In the genomic region with DNA sequence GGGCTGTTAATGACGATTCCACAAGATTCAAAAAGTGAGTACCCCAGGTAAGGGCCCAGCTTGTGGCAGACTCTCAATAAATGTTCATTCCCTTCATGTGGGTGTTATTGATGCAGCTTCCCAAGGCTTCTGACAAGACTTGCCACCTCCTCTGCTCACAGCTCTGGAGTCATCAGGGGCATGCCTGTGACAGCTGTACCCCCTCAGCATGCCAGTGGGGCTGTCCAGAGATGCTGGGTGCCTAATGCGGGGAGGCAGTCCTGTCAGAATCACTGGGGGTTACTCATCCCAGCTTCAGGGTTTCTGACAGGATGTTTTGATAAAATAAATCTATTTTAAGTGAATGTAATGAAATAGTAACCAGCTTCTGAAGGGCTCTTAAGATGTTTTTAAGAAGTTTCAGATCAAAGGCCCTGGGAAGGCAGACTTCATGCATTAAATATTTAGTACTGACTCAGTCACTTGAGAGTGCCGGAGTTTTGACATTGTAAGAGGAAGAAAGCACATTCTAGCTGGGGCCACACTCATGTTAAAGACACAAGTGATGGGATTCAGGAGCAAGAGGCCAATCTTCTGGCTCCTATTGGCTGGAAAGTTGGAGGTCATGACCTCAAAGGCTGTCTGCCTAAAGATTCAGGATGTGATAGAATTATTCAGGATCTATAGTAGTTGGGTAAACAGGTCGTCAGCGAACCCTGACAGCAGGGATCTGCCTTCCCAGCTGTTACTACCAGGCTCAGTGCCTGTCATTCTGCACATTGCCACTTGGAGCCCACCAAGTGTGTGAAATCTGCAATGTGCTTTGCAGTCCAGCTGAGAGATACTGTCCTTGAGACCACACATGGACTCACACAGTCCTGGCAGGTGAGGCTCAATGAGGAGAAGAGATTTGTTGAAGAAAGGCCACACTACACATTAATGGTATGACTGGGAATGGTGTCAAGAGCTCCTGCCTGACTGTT, we compare ENCODE assay signal across 23 cellular contexts.
DNase-seq lines count a peak whose midpoint lies in the region; ATAC-seq and TF ChIP-seq lines count a peak whose summit lies in the region.
"Had no signal": no experiment of that assay in that cellular context is flagged by ENCODE, and none has a peak within 500 bp of the region (broad histone marks: within the 10 kb centered on the region; RNA-seq: fewer than 3 reads in every experiment).

No MANE protein-coding gene starts in this region.

- H3K9me3 ChIP-seq in adipocyte (ENCODE audit: control insufficient read depth, low read length) (peaks cover 2% of the 10 kb centered on the region), neural progenitor cell (ENCODE audit: low read depth) (peaks cover 3% of the 10 kb centered on the region)
- H3K9me3 ChIP-seq: esophagus muscularis mucosa had no signal

- H3K9ac ChIP-seq in adipocyte (ENCODE audit: low read length) (no peak overlapping the region), neural progenitor cell (no peak overlapping the region)

- H4K20me1 ChIP-seq in neural progenitor cell (ENCODE audit: low read depth), result no peaks in the 10 kb centered on the region

- no peaks in the 10 kb centered on the region for H3K9me3 Mint-ChIP-seq in neural progenitor cell
- H3K9me3 Mint-ChIP-seq: activated naive CD4-positive, alpha-beta T cell treated with anti-CD3 and anti-CD28 coated beads, Interleukin-2, amount 10 ng/mL, durations not matched to agents 7 days and 5 days; type B pancreatic cell had no signal

- intact Hi-C loops in left colon (cut with DNase I, micrococcal nuclease), result no loop called here

- H3K27me3 ChIP-seq in adipocyte (replicated peaks; ENCODE audit: control insufficient read depth, insufficient read depth, low read length) (no peaks in the 10 kb centered on the region), neural progenitor cell (no peaks in the 10 kb centered on the region)
- H3K27me3 ChIP-seq: esophagus muscularis mucosa had no signal

- DNase-seq in GM04504 (ENCODE audit: low read depth), result peak; percentile 12
- peak; percentile 77 for DNase-seq in NCI-H2171 treated with DMSO at 0.1 percent for 48 hours (lab: John Stamatoyannopoulos, UW)
- DNase-seq in adipocyte (ENCODE audit: low read depth), result peak; percentile 0
- peak; percentile 45 for DNase-seq in retina
- DNase-seq in neural progenitor cell (ENCODE audit: low spot score), result no peak
- DNase-seq in NCI-H128 (lab: John Stamatoyannopoulos, UW; ENCODE audit: unreplicated experiment), result no peak
- no peak for DNase-seq in left colon
- DNase-seq: activated naive CD4-positive, alpha-beta T cell treated with anti-CD3 and anti-CD28 coated beads, Interleukin-2, amount 10 ng/mL, durations not matched to agents 7 days and 5 days; activated T-cell treated with anti-CD3 and anti-CD28 coated beads, Interleukin-2, amount 50 U/mL, for 48 hours; COR-L47; effector memory CD4-positive, alpha-beta T cell; IMR-90; NCI-H1436; NK-92 treated with Interleukin-12 subunit alpha and Interleukin-12 subunit beta, amount 100 ng/mL, for 24 hours; RPMI8226; small intestine; stimulated activated CD4-positive, alpha-beta T cell treated with anti-CD3 and anti-CD28 coated beads, Interleukin-2, amount 100 ng/mL, for 48 hours had no signal

- H2AFZ ChIP-seq in neural progenitor cell (replicated peaks), result no peak overlapping the region

- H3K4me3 Mint-ChIP-seq in neural progenitor cell, result no peak overlapping the region
- H3K4me3 Mint-ChIP-seq: activated naive CD4-positive, alpha-beta T cell treated with anti-CD3 and anti-CD28 coated beads, Interleukin-2, amount 10 ng/mL, durations not matched to agents 7 days and 5 days; B cell; mesothelial cell of epicardium; nephron; type B pancreatic cell had no signal

- H3K4me3 ChIP-seq in adipocyte (ENCODE audit: low read length) (no peak overlapping the region), neural progenitor cell (no peak overlapping the region)
- H3K4me3 ChIP-seq: esophagus muscularis mucosa had no signal

- H3K27me3 Mint-ChIP-seq in neural progenitor cell (ENCODE audit: insufficient read depth, low read depth), result peaks cover 10% of the 10 kb centered on the region
- H3K27me3 Mint-ChIP-seq: activated naive CD4-positive, alpha-beta T cell treated with anti-CD3 and anti-CD28 coated beads, Interleukin-2, amount 10 ng/mL, durations not matched to agents 7 days and 5 days; type B pancreatic cell had no signal

- no peak for ATAC-seq in left colon

- no peak overlapping the region for H3K4me2 ChIP-seq in neural progenitor cell

- no peaks in the 10 kb centered on the region for H3F3A ChIP-seq in neural progenitor cell (ENCODE audit: low read depth)

- H3K79me2 ChIP-seq in neural progenitor cell (ENCODE audit: low read depth), result no peaks in the 10 kb centered on the region

- no peaks in the 10 kb centered on the region for H3K36me3 Mint-ChIP-seq in neural progenitor cell
- H3K36me3 Mint-ChIP-seq: activated naive CD4-positive, alpha-beta T cell treated with anti-CD3 and anti-CD28 coated beads, Interleukin-2, amount 10 ng/mL, durations not matched to agents 7 days and 5 days; mesothelial cell of epicardium; type B pancreatic cell had no signal

- no peak for TF ChIP-seq CTCF in neural progenitor cell (IDR thresholded peaks at IDR 0.05)

- no peaks in the 10 kb centered on the region for H3K4me1 Mint-ChIP-seq in neural progenitor cell
- H3K4me1 Mint-ChIP-seq: activated naive CD4-positive, alpha-beta T cell treated with anti-CD3 and anti-CD28 coated beads, Interleukin-2, amount 10 ng/mL, durations not matched to agents 7 days and 5 days; B cell; mesothelial cell of epicardium; nephron had no signal

- no peak overlapping the region for H3K27ac ChIP-seq in neural progenitor cell
- H3K27ac ChIP-seq: esophagus muscularis mucosa, HL-60 had no signal

- H3K4me1 ChIP-seq in adipocyte (ENCODE audit: control insufficient read depth, insufficient read depth, low read length) (no peaks in the 10 kb centered on the region), neural progenitor cell (no peaks in the 10 kb centered on the region)
- H3K4me1 ChIP-seq: esophagus muscularis mucosa had no signal

- H3K36me3 ChIP-seq in adipocyte (ENCODE audit: control insufficient read depth, insufficient read depth, low read length, severe bottlenecking) (no peaks in the 10 kb centered on the region), neural progenitor cell (no peaks in the 10 kb centered on the region)
- H3K36me3 ChIP-seq: esophagus muscularis mucosa had no signal

- H3K27ac Mint-ChIP-seq in neural progenitor cell, result no peak overlapping the region
- H3K27ac Mint-ChIP-seq: activated naive CD4-positive, alpha-beta T cell treated with anti-CD3 and anti-CD28 coated beads, Interleukin-2, amount 10 ng/mL, durations not matched to agents 7 days and 5 days; B cell; mesothelial cell of epicardium; nephron; type B pancreatic cell had no signal

Comparison
In these comparisons a context has a peak if more than half of its experiments do, and no peak if none do; other contexts are left out.
1. DNase-seq: peak in GM04504 (single experiment), NCI-H2171 treated with DMSO at 0.1 percent for 48 hours (single experiment), adipocyte (single experiment) and retina (single experiment); none in neural progenitor cell (single experiment), NCI-H128 (single experiment) and left colon (0 of 2).